In the genomic region with DNA sequence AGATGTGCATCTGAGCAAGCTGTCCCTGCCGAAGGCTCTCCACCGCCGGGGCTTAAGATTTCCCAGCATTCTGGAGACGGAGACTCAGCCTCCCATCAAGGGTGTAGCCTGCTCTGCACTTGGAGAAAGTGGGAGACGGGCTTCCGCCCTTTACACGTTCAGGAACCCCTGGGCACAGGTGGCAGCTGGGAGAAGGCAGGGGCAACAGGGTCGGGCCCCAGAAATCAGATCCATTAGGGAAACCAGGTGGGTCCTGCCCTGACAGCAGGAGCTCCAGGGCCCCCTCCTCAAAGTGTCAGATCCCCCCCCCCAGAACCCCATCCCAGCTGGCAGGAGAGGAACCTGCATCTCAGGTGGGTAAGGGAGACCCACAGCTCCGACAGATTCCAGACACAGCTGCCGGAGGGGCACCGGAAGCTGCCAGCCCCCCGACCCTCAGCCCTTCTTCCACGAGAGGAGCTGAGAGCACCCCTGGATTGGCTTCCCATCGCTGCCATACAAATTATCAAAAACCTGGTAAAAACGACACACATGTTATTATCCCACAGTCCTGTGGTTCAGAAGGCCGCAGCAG, we compare ENCODE assay signal across 18 cellular contexts.
DNase-seq lines count a peak whose midpoint lies in the region; ATAC-seq and TF ChIP-seq lines count a peak whose summit lies in the region.
"Had no signal": no experiment of that assay in that cellular context is flagged by ENCODE, and none has a peak within 500 bp of the region (broad histone marks: within the 10 kb centered on the region; RNA-seq: fewer than 3 reads in every experiment).

No MANE protein-coding gene starts in this region.

- H2AFZ ChIP-seq in osteoblast (ENCODE audit: low read length), result no peak overlapping the region

- H3K27me3 ChIP-seq in lower lobe of right lung (ENCODE audit: low read depth), result peaks cover 6% of the 10 kb centered on the region
- H3K27me3 ChIP-seq in osteoblast (ENCODE audit: insufficient read depth, low read length), result no peaks in the 10 kb centered on the region
- H3K27me3 ChIP-seq in spleen (replicated peaks in 1 of 7), result peaks cover 0 to 26% (median 0%) of the 10 kb centered on the region in 7 donors
- H3K27me3 ChIP-seq: BLaER1 had no signal

- TF ChIP-seq CTCF in lower lobe of right lung (IDR thresholded peaks at IDR 0.05) (no peak), osteoblast (IDR thresholded peaks at IDR 0.05; ENCODE audit: extremely low read depth, low read depth, low read length) (no peak), spleen (IDR thresholded peaks at IDR 0.05 in 8 of 11, conservative IDR thresholded peaks at IDR 0.05 in 3 of 11) (no peak)

- no peaks in the 10 kb centered on the region for H3K79me2 ChIP-seq in osteoblast (ENCODE audit: insufficient read depth, low read length)

- H3K36me3 ChIP-seq in lower lobe of right lung (no peaks in the 10 kb centered on the region), osteoblast (ENCODE audit: insufficient read depth, low read length) (no peaks in the 10 kb centered on the region), spleen (no peaks in the 10 kb centered on the region)
- H3K36me3 ChIP-seq: BLaER1 had no signal

- H3K4me2 ChIP-seq in osteoblast (ENCODE audit: insufficient read depth, low read length), result no peak overlapping the region
- H3K4me2 ChIP-seq: BLaER1 had no signal

- no peaks in the 10 kb centered on the region for H3K9me3 ChIP-seq in lower lobe of right lung
- H3K9me3 ChIP-seq in osteoblast (ENCODE audit: low read depth, low read length), result no peaks in the 10 kb centered on the region
- peaks cover 0 to 12% (median 1%) of the 10 kb centered on the region in 8 donors for H3K9me3 ChIP-seq in spleen

- DNase-seq in cardiac septum (ENCODE audit: low spot score), result peak; percentile 69
- no peak for DNase-seq in Right ventricle myocardium inferior (ENCODE audit: missing footprints)
- peak; percentile 29 for DNase-seq in lower lobe of right lung
- peak; percentile 68 for DNase-seq in osteoblast (ENCODE audit: insufficient read length, low spot score, missing footprints)
- DNase-seq in spleen, result peak; percentile 38
- no peak for DNase-seq in GF-D8 (lab: John Stamatoyannopoulos, UW)
- DNase-seq: 8988T; CD8-positive, alpha-beta T cell; DMS 273 treated with DMSO at 0.1 percent for 48 hours; DMS53; DND-41; EL; GOT3; H7 had no signal

- H3K27ac ChIP-seq in lower lobe of right lung (no peak overlapping the region), osteoblast (ENCODE audit: low read depth, low read length) (no peak overlapping the region), spleen (no peak overlapping the region)
- H3K27ac ChIP-seq: BLaER1 had no signal

- 83 to 92% (median 86%) methylated on average over 9 to 16 of the region's 16 CpGs for WGBS in spleen, 5 donors

- intact Hi-C loops in cardiac septum (cut with DNase I) (no loop called here), Right ventricle myocardium inferior (cut with DNase I) (no loop called here), lower lobe of right lung (cut with DNase I) (no loop called here), spleen (cut with DNase I; ENCODE audit: low total_unique reads) (no loop called here)

- no peak overlapping the region for H3K4me3 ChIP-seq in lower lobe of right lung
- no peak overlapping the region for H3K4me3 ChIP-seq in osteoblast (ENCODE audit: insufficient read depth, low read length)
- no peak overlapping the region for H3K4me3 ChIP-seq in spleen
- H3K4me3 ChIP-seq: BLaER1 had no signal

- no peaks in the 10 kb centered on the region for H4K20me1 ChIP-seq in osteoblast (ENCODE audit: insufficient read depth, low read length)
- H4K20me1 ChIP-seq: BLaER1 had no signal

- no peak for TF ChIP-seq POLR2A in spleen (IDR thresholded peaks at IDR 0.05)

- H3K4me1 ChIP-seq in lower lobe of right lung (peaks cover 9% of the 10 kb centered on the region), osteoblast (ENCODE audit: insufficient read depth, low read length) (no peaks in the 10 kb centered on the region), spleen (no peaks in the 10 kb centered on the region)

- ATAC-seq in Right ventricle myocardium inferior (no peak), lower lobe of right lung (no peak), GM18498 (IDR thresholded peaks at IDR 0.05; ENCODE audit: unreplicated experiment) (no peak), HG02970 (IDR thresholded peaks at IDR 0.05; ENCODE audit: low FRiP score, unreplicated experiment) (no peak)
- ATAC-seq: CD8-positive, alpha-beta T cell; HepG2 had no signal

Comparison
In these comparisons a context has a peak if more than half of its experiments do, and no peak if none do; other contexts are left out.
1. DNase-seq: peak in cardiac septum (single experiment), lower lobe of right lung (single experiment), osteoblast (single experiment) and spleen (single experiment); none in Right ventricle myocardium inferior (single experiment) and GF-D8 (single experiment).